12 cellular contexts compared by ENCODE assay signal in the genomic region with DNA sequence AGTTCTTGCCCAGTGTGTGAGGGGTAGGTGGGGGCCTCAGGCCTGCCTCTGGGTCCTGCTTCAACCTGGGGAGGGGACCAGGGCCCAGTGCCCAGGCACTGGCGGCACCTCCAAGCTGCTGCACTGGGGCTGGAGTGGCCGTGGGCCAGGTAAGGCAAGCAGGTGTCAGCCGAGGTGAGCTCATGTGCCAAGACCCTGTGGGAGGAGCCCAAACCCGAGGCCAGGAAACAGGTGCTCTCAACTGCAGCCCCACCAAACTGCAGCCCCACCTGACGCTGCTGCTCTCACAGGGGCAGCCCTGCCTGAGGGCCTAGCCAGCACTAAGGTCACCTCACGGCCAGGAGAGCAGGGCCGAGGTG. TPM values are rescaled to one million over a fixed set of nuclear protein-coding genes. Genes with fewer than 3 reads are reported as not detected.
DNase-seq lines count a peak whose midpoint lies in the region; ATAC-seq, FAIRE-seq and TF ChIP-seq lines count a peak whose summit lies in the region.
"Had no signal": no experiment of that assay in that cellular context is flagged by ENCODE, and none has a peak within 500 bp of the region (broad histone marks: within the 10 kb centered on the region; RNA-seq: fewer than 3 reads in every experiment).

No MANE protein-coding gene starts in this region.

- H3K27me3 ChIP-seq in left ventricle myocardium inferior (ENCODE audit: low read depth), result no peaks in the 10 kb centered on the region
- H3K27me3 ChIP-seq: adrenal gland, right atrium auricular region had no signal

- H3K36me3 ChIP-seq in left ventricle myocardium inferior (no peaks in the 10 kb centered on the region), kidney (ENCODE audit: control insufficient read depth in 1 of 2, insufficient read depth in 2 of 2, low read length in 2 of 2) (no peaks in the 10 kb centered on the region)
- H3K36me3 ChIP-seq: adrenal gland, right atrium auricular region had no signal

- intact Hi-C loops in cardiac septum (cut with DNase I), result no loop called here
- intact Hi-C loops in left ventricle myocardium inferior (cut with micrococcal nuclease), result no loop called here
- intact Hi-C loops in kidney (cut with DNase I), result no loop called here

- H3K9ac ChIP-seq in kidney (ENCODE audit: low read length in 2 of 2), result no peak overlapping the region

- FAIRE-seq in kidney (lab: Jason Lieb, UNC), result no peak
- FAIRE-seq in urothelium cell line (lab: Jason Lieb, UNC), result peak; percentile 9

- H3K4me1 ChIP-seq in left ventricle myocardium inferior (peaks cover 23% of the 10 kb centered on the region), kidney (ENCODE audit: control insufficient read depth in 1 of 2, insufficient read depth in 1 of 2, low read depth in 1 of 2, low read length in 2 of 2) (no peaks in the 10 kb centered on the region)
- H3K4me1 ChIP-seq: adrenal gland had no signal

- no peak overlapping the region for H3K4me3 ChIP-seq in left ventricle myocardium inferior
- no peak overlapping the region for H3K4me3 ChIP-seq in kidney (ENCODE audit: low read length in 2 of 2)
- H3K4me3 ChIP-seq: adrenal gland, coronary artery, right atrium auricular region had no signal

- H3K27ac ChIP-seq in left ventricle myocardium inferior (replicated peaks) (no peak overlapping the region), kidney (ENCODE audit: low read depth in 2 of 2, low read length in 2 of 2) (no peak overlapping the region)
- H3K27ac ChIP-seq: adrenal gland, coronary artery, right atrium auricular region had no signal

- DNase-seq in cardiac septum (ENCODE audit: low spot score) (peak; percentile 58), left ventricle myocardium inferior (no peak), NCI-H2196 (lab: John Stamatoyannopoulos, UW; ENCODE audit: unreplicated experiment) (peak; percentile 46), kidney (peak; percentile 66), urothelium cell line (ENCODE audit: low spot score) (no peak), DMS114 treated with DMSO at 0.1 percent for 48 hours (lab: John Stamatoyannopoulos, UW; ENCODE audit: unreplicated experiment) (no peak)
- DNase-seq: activated CD4-positive, alpha-beta T cell treated with anti-CD3 and anti-CD28 coated beads, Interleukin-2, amount 50 U/mL, for 48 hours; CD4-positive, CD25-positive, alpha-beta regulatory T cell had no signal

- TF ChIP-seq CTCF in left ventricle myocardium inferior (IDR thresholded peaks at IDR 0.05; ENCODE audit: borderline replicate concordance) (no peak), kidney (IDR thresholded peaks at IDR 0.05; ENCODE audit: borderline replicate concordance, extremely low read depth, insufficient read depth) (no peak)

- no peaks in the 10 kb centered on the region for H3K9me3 ChIP-seq in left ventricle myocardium inferior (replicated peaks)
- H3K9me3 ChIP-seq in kidney (ENCODE audit: control insufficient read depth in 1 of 2, low read length in 2 of 2), result no peaks in the 10 kb centered on the region
- H3K9me3 ChIP-seq: adrenal gland, right atrium auricular region had no signal

- ATAC-seq in GM21526 (IDR thresholded peaks at IDR 0.05; ENCODE audit: low FRiP score, unreplicated experiment), result no peak

RNA-seq across cellular contexts. Expression of gene GNB1L, which starts 18.1 kb away (rescaled TPM):
- total RNA-seq in cardiac septum (2.0 TPM), left ventricle myocardium inferior (2.9 TPM), kidney (4.4 TPM)
- polyA plus RNA-seq in kidney (ENCODE audit: insufficient read depth, low read depth, low replicate concordance), result 4.0 TPM

RNA-seq across cellular contexts. Expression of gene RTL10, which starts 18.1 kb away (rescaled TPM):
- total RNA-seq in cardiac septum (6.3 TPM), left ventricle myocardium inferior (6.6 TPM), kidney (16.7 TPM)
- polyA plus RNA-seq in kidney (ENCODE audit: insufficient read depth, low read depth, low replicate concordance), result 8.8 TPM

Comparison
In these comparisons a context has a peak if more than half of its experiments do, and no peak if none do; other contexts are left out.
1. DNase-seq: peak in cardiac septum (single experiment), NCI-H2196 (single experiment) and kidney (single experiment); none in left ventricle myocardium inferior (single experiment), urothelium cell line (single experiment) and DMS114 treated with DMSO at 0.1 percent for 48 hours (single experiment).